ENCODE assay signal across 9 cellular contexts in the genomic region with DNA sequence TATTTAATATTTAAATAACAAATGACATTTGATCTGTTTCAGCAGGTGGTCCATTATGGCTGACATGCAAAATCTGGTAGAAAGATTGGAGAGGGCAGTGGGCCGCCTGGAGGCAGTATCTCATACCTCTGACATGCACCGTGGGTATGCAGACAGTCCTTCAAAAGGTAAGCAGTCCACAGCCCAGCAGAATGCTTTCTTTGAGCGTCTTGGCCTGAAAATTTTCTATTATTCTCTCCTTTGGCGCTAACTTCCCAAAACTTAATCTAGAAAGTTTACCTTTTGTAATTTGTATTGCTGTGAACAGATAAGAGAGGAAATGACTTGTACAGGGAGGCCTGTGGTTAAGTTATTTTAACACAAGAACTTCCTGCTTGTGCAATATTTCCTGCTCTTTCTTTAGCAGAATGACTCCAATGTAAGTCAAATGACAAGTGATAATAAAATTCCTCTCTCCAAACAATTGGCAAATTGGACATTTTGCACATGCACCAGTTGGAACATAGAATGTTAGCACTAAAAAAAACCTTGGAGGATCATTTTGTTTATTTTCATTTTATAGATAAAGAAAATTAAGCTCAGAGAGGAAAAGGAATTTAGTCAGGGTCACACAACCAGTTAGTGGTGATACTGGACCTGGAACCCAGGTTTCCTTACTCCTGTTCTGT. TPM values are rescaled to one million over a fixed set of nuclear protein-coding genes. Genes with fewer than 3 reads are reported as not detected.
DNase-seq lines count a peak whose midpoint lies in the region; FAIRE-seq and TF ChIP-seq lines count a peak whose summit lies in the region.
"Had no signal": no experiment of that assay in that cellular context is flagged by ENCODE, and none has a peak within 500 bp of the region (broad histone marks: within the 10 kb centered on the region; RNA-seq: fewer than 3 reads in every experiment).

No MANE protein-coding gene starts in this region.

- WGBS in mesendoderm (ENCODE audit: extremely low coverage, insufficient coverage, low lambda C conversion rate) = no CpG with 5 or more reads among the region's 4 CpGs

- peaks cover 14% of the 10 kb centered on the region for H3K79me1 ChIP-seq in mesendoderm (ENCODE audit: low read length)

- TF ChIP-seq POLR2A in GM12892 (IDR thresholded peaks at IDR 0.05; ENCODE audit: low read depth, low read length) = no peak

- no peak for FAIRE-seq in GM12892 (lab: Jason Lieb, UNC)
- FAIRE-seq: endometrium had no signal

- DNase-seq in stimulated activated CD4-positive, alpha-beta T cell treated with anti-CD3 and anti-CD28 coated beads, Interleukin-15, amount 100 ng/mL, for 24 hours = peak; percentile 28
- no peak for DNase-seq in stimulated activated CD4-positive, alpha-beta T cell treated with anti-CD3 and anti-CD28 coated beads, Interleukin-4, amount 100 ng/mL, for 24 hours
- DNase-seq in NOMO-1 treated with DMSO at 0.1 percent for 48 hours (lab: John Stamatoyannopoulos, UW; ENCODE audit: unreplicated experiment) (peak; percentile 90), choroid plexus epithelial cell (ENCODE audit: low read depth) (peak; percentile 71), mesendoderm (peak; percentile 76), SHP77 (lab: John Stamatoyannopoulos, UW) (no peak), GM12892 (ENCODE audit: insufficient read length) (no peak)
- DNase-seq in activated CD4-positive, alpha-beta T cell treated with anti-CD3 and anti-CD28 coated beads, Interleukin-2, amount 50 U/mL, for 1 hour = no peak

- peak; percentile 30 for TF ChIP-seq CTCF in choroid plexus epithelial cell (conservative IDR thresholded peaks at IDR 0.05; ENCODE audit: low read depth, low read length)

- H3K27ac ChIP-seq in mesendoderm (ENCODE audit: low read depth, low read length) = no peak overlapping the region

- no peak overlapping the region for H2BK5ac ChIP-seq in mesendoderm (ENCODE audit: low read length)

- H4K8ac ChIP-seq in mesendoderm (ENCODE audit: low read depth, low read length) = no peak overlapping the region

- H3K4me3 ChIP-seq in choroid plexus epithelial cell (ENCODE audit: low read depth, low read length) (no peak overlapping the region), mesendoderm (ENCODE audit: low read length) (no peak overlapping the region)

- H2BK15ac ChIP-seq in mesendoderm (replicated peaks; ENCODE audit: low read depth) = no peak overlapping the region

- peaks cover 34% of the 10 kb centered on the region for H3K79me2 ChIP-seq in mesendoderm (ENCODE audit: control insufficient read depth, insufficient read depth, low read length)

- H3K4me1 ChIP-seq in mesendoderm (ENCODE audit: control insufficient read depth, low read depth, low read length) = peaks cover 4% of the 10 kb centered on the region

- H3K27me3 ChIP-seq in mesendoderm (ENCODE audit: insufficient read depth, low read length, poor library complexity) = no peaks in the 10 kb centered on the region

- no peak overlapping the region for H3K23ac ChIP-seq in mesendoderm (ENCODE audit: low read length)

- no peak overlapping the region for H3K18ac ChIP-seq in mesendoderm (ENCODE audit: low read length)

- H3K4ac ChIP-seq in mesendoderm (ENCODE audit: low read depth, low read length) = no peak overlapping the region

- H4K5ac ChIP-seq in mesendoderm (ENCODE audit: low read length) = no peak overlapping the region

- H2AK5ac ChIP-seq in mesendoderm (ENCODE audit: low read length) = no peak overlapping the region

- no peak overlapping the region for H3K56ac ChIP-seq in mesendoderm (ENCODE audit: low read length)

- no peak overlapping the region for H3K4me2 ChIP-seq in mesendoderm (ENCODE audit: low read length)

- peaks cover 11% of the 10 kb centered on the region for H3K36me3 ChIP-seq in mesendoderm (ENCODE audit: control insufficient read depth, insufficient read depth, low read length)

- no peak overlapping the region for H2BK120ac ChIP-seq in mesendoderm (ENCODE audit: low read depth, low read length)

- no peak overlapping the region for H3K9ac ChIP-seq in mesendoderm (ENCODE audit: low read length)

RNA-seq across cellular contexts. Expression of a gene that starts 18.9 kb away (rescaled TPM):
- 257 TPM for polyA plus RNA-seq in mesendoderm (2013, experiment 1 of 2)
- polyA plus RNA-seq in mesendoderm (2013, experiment 2 of 2) = 262 TPM
- 311 TPM for polyA plus RNA-seq in GM12892 (2012; ENCODE audit: missing spikeins)

RNA-seq across cellular contexts. Expression of a gene that starts 37.6 kb away (rescaled TPM):
- polyA plus RNA-seq in mesendoderm (2013, experiment 1 of 2) = 153 TPM
- polyA plus RNA-seq in mesendoderm (2013, experiment 2 of 2) = 151 TPM
- 72.1 TPM for polyA plus RNA-seq in GM12892 (2012; ENCODE audit: missing spikeins)

Comparison
In these comparisons a context has a peak if more than half of its experiments do, and no peak if none do; other contexts are left out.
1. DNase-seq: peak in stimulated activated CD4-positive, alpha-beta T cell treated with anti-CD3 and anti-CD28 coated beads, Interleukin-15, amount 100 ng/mL, for 24 hours (single experiment), NOMO-1 treated with DMSO at 0.1 percent for 48 hours (single experiment), choroid plexus epithelial cell (single experiment) and mesendoderm (single experiment); none in stimulated activated CD4-positive, alpha-beta T cell treated with anti-CD3 and anti-CD28 coated beads, Interleukin-4, amount 100 ng/mL, for 24 hours (single experiment), SHP77 (0 of 2), GM12892 (single experiment) and activated CD4-positive, alpha-beta T cell treated with anti-CD3 and anti-CD28 coated beads, Interleukin-2, amount 50 U/mL, for 1 hour (single experiment).